Comparison of ENCODE assay signal across 8 cellular contexts in the genomic region with DNA sequence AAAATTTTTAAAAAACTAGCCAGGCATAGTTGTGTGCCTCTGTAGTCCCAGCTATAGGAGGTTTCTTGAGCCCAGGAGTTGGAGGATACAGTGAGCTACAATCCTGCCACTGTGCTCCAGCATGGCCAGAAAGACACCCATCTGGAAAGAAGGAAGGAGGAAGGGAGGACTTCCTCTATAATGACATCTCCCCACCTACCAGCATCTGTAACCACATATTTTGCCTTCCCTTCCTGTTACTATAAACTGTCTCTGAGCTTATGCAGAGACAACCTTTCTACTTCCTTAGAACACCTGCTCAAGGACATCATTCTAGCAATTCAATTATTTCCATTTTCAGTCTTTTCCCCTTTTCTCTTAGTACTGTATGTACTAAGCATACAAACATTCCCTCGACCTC.
DNase-seq lines count a peak whose midpoint lies in the region; ATAC-seq and TF ChIP-seq lines count a peak whose summit lies in the region.

No MANE protein-coding gene starts in this region.

- H3K27ac ChIP-seq in HL-60 (replicated peaks), result peak overlapping the region; percentile 43

- H3K27ac Mint-ChIP-seq in activated naive CD8-positive, alpha-beta T cell treated with anti-CD3 and anti-CD28 coated beads, Interleukin-2, amount 50 U/mL, for 24 hours, result peak overlapping the region; percentile 5

- H3K9me3 Mint-ChIP-seq in activated naive CD8-positive, alpha-beta T cell treated with anti-CD3 and anti-CD28 coated beads, Interleukin-2, amount 50 U/mL, for 24 hours, result no peaks in the 10 kb centered on the region

- peak; percentile 23 for ATAC-seq in GM19455 (IDR thresholded peaks at IDR 0.05; ENCODE audit: unreplicated experiment)
- ATAC-seq in activated naive CD8-positive, alpha-beta T cell treated with anti-CD3 and anti-CD28 coated beads, Interleukin-2, amount 50 U/mL, for 24 hours, result no peak

- peaks cover 52% of the 10 kb centered on the region for H3K4me1 Mint-ChIP-seq in activated naive CD8-positive, alpha-beta T cell treated with anti-CD3 and anti-CD28 coated beads, Interleukin-2, amount 50 U/mL, for 24 hours

- H3K4me3 ChIP-seq in HL-60 (replicated peaks; ENCODE audit: insufficient read depth, low read length), result no peak overlapping the region

- no peaks in the 10 kb centered on the region for H3K27me3 Mint-ChIP-seq in activated naive CD8-positive, alpha-beta T cell treated with anti-CD3 and anti-CD28 coated beads, Interleukin-2, amount 50 U/mL, for 24 hours

- TF ChIP-seq CTCF in HL-60 (IDR thresholded peaks at IDR 0.05; ENCODE audit: insufficient read depth, low read length), result no peak

- DNase-seq in GDM1 (lab: John Stamatoyannopoulos, UW) (peak; percentile 8), HL-60 (ENCODE audit: low read depth in 1 of 2, low spot score in 1 of 2) (peak in 1 of 2 experiments; percentile 56), GM03348 (ENCODE audit: low spot score) (no peak), NCI-H1048 (lab: John Stamatoyannopoulos, UW) (no peak), NCI-H446 (lab: John Stamatoyannopoulos, UW) (no peak), cerebellar nuclear complex (lab: John Stamatoyannopoulos, UW) (no peak)
- DNase-seq in activated naive CD8-positive, alpha-beta T cell treated with anti-CD3 and anti-CD28 coated beads, Interleukin-2, amount 50 U/mL, for 24 hours, result no peak

- no peaks in the 10 kb centered on the region for H3K27me3 ChIP-seq in HL-60 (ENCODE audit: insufficient read depth, poor library complexity, severe bottlenecking)

- H3K4me3 Mint-ChIP-seq in activated naive CD8-positive, alpha-beta T cell treated with anti-CD3 and anti-CD28 coated beads, Interleukin-2, amount 50 U/mL, for 24 hours, result no peak overlapping the region

- peaks cover 22% of the 10 kb centered on the region for H3K36me3 Mint-ChIP-seq in activated naive CD8-positive, alpha-beta T cell treated with anti-CD3 and anti-CD28 coated beads, Interleukin-2, amount 50 U/mL, for 24 hours (ENCODE audit: low read depth)
